In the genomic region with DNA sequence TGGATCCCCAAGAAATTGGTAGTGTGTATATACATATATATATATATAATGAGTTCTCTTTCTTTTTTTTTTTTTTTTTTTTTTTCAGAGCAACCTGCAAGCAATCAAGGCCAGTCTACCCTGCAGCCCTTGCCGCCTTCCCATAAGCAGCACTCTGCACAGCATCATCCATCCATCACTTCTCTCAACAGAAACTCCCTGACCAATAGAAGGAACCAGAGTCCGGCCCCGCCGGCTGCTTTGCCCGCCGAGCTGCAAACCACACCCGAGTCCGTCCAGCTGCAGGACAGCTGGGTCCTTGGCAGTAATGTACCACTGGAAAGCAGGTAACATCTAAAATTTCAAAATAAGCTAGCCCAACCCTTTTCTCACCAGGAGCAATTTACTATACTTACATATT, we compare ENCODE assay signal across 33 cellular contexts.
"Had no signal": no experiment of that assay in that cellular context is flagged by ENCODE, and none has a peak within 500 bp of the region (broad histone marks: within the 10 kb centered on the region; RNA-seq: fewer than 3 reads in every experiment).

No MANE protein-coding gene starts in this region.

- H3K27me3 Mint-ChIP-seq: activated B cell treated with CpG ODN at 0.5 μM for 24 hours; activated CD4-positive, alpha-beta T cell treated with anti-CD3 and anti-CD28 coated beads, Interleukin-2, amount 10 ng/mL, durations not matched to agents 24 days and 14 days had no signal

- H3K36me3 ChIP-seq: brain microvascular endothelial cell had no signal

- H2AFZ ChIP-seq: PC-9 had no signal

- H3K27ac ChIP-seq: brain microvascular endothelial cell, KMS-11, PC-9, RWPE1, SK-N-MC, VCaP had no signal

- H3K4me3 ChIP-seq: PC-9, SK-N-MC had no signal

- H3K27ac Mint-ChIP-seq: activated B cell treated with CpG ODN at 0.5 μM for 24 hours; activated CD4-positive, alpha-beta T cell treated with anti-CD3 and anti-CD28 coated beads, Interleukin-2, amount 10 ng/mL, durations not matched to agents 24 days and 14 days; activated CD8-positive, alpha-beta T cell treated with anti-CD3 and anti-CD28 coated beads for 36 hours; activated naive CD8-positive, alpha-beta T cell treated with anti-CD3 and anti-CD28 coated beads for 36 hours; activated T-cell treated with anti-CD3 and anti-CD28 coated beads, Interleukin-2, amount 50 U/mL, for 72 hours; activated T-helper 17 cell treated with anti-CD3 and anti-CD28 coated beads, Interleukin-2, amount 50 U/mL, for 72 hours; T-cell had no signal

- H3K4me1 Mint-ChIP-seq: activated B cell treated with CpG ODN at 0.5 μM for 24 hours; activated CD4-positive, alpha-beta T cell treated with anti-CD3 and anti-CD28 coated beads, Interleukin-2, amount 10 ng/mL, durations not matched to agents 24 days and 14 days; activated naive CD8-positive, alpha-beta T cell treated with anti-CD3 and anti-CD28 coated beads for 36 hours; activated T-helper 17 cell treated with anti-CD3 and anti-CD28 coated beads, Interleukin-2, amount 50 U/mL, for 72 hours; T-cell had no signal

- ATAC-seq: activated CD8-positive, alpha-beta T cell treated with anti-CD3 and anti-CD28 coated beads for 36 hours; activated T-cell treated with anti-CD3 and anti-CD28 coated beads, Interleukin-2, amount 50 U/mL, for 72 hours; activated T-helper 17 cell treated with anti-CD3 and anti-CD28 coated beads, Interleukin-2, amount 50 U/mL, for 72 hours; Right ventricle myocardium inferior; T-cell had no signal

- H3K4me3 Mint-ChIP-seq: activated B cell treated with CpG ODN at 0.5 μM for 24 hours; activated CD4-positive, alpha-beta T cell treated with anti-CD3 and anti-CD28 coated beads, Interleukin-2, amount 10 ng/mL, durations not matched to agents 24 days and 14 days; activated CD8-positive, alpha-beta T cell treated with anti-CD3 and anti-CD28 coated beads for 36 hours; activated naive CD8-positive, alpha-beta T cell treated with anti-CD3 and anti-CD28 coated beads for 36 hours; activated T-cell treated with anti-CD3 and anti-CD28 coated beads, Interleukin-2, amount 50 U/mL, for 72 hours; activated T-helper 17 cell treated with anti-CD3 and anti-CD28 coated beads, Interleukin-2, amount 50 U/mL, for 72 hours; T-cell had no signal

- H3K9me3 Mint-ChIP-seq: activated B cell treated with CpG ODN at 0.5 μM for 24 hours; activated CD4-positive, alpha-beta T cell treated with anti-CD3 and anti-CD28 coated beads, Interleukin-2, amount 10 ng/mL, durations not matched to agents 24 days and 14 days; activated CD8-positive, alpha-beta T cell treated with anti-CD3 and anti-CD28 coated beads for 36 hours; activated naive CD8-positive, alpha-beta T cell treated with anti-CD3 and anti-CD28 coated beads for 36 hours; activated T-cell treated with anti-CD3 and anti-CD28 coated beads, Interleukin-2, amount 50 U/mL, for 72 hours; activated T-helper 17 cell treated with anti-CD3 and anti-CD28 coated beads, Interleukin-2, amount 50 U/mL, for 72 hours; T-cell had no signal

- H3K4me2 ChIP-seq: KMS-11, PC-9 had no signal

- DNase-seq: activated B cell treated with CpG ODN at 0.5 μM for 24 hours; activated CD4-positive, alpha-beta T cell treated with anti-CD3 and anti-CD28 coated beads, Interleukin-2, amount 10 ng/mL, durations not matched to agents 24 days and 14 days; activated CD4-positive, alpha-beta T cell treated with anti-CD3 and anti-CD28 coated beads, Interleukin-2, amount 50 U/mL, for 4 hours; activated CD4-positive, CD25-positive, alpha-beta regulatory T cell treated with anti-CD3 and anti-CD28 coated beads, Interleukin-2, amount 50 U/mL, for 72 hours; activated CD8-positive, alpha-beta T cell treated with anti-CD3 and anti-CD28 coated beads for 36 hours; activated effector memory CD4-positive, alpha-beta T cell treated with anti-CD3 and anti-CD28 coated beads, Interleukin-2, amount 50 U/mL, for 16 hours; activated naive CD4-positive, alpha-beta T cell; activated naive CD4-positive, alpha-beta T cell treated with anti-CD3 and anti-CD28 coated beads, Interleukin-2, amount 50 U/mL, for 16 hours; activated naive CD8-positive, alpha-beta T cell treated with anti-CD3 and anti-CD28 coated beads for 36 hours; activated T-cell treated with anti-CD3 and anti-CD28 coated beads, Interleukin-2, amount 50 U/mL, for 1 hour; activated T-cell treated with anti-CD3 and anti-CD28 coated beads, Interleukin-2, amount 50 U/mL, for 72 hours; amniotic stem cell; aorta; brain microvascular endothelial cell; central memory CD4-positive, alpha-beta T cell; MM.1S; MV-4-11; NCI-H1930; NCI-H2081 treated with DMSO at 0.1 percent for 48 hours; NCI-H226; NCI-H446 treated with DMSO at 0.1 percent for 48 hours; NCI-H774; PC-9; SIG-M5; T-cell; T-helper 2 cell; T-helper 9 cell had no signal

- H3K9ac ChIP-seq: KMS-11 had no signal

- H3K36me3 Mint-ChIP-seq: activated naive CD8-positive, alpha-beta T cell treated with anti-CD3 and anti-CD28 coated beads for 36 hours; T-cell had no signal

- H3K27me3 ChIP-seq: brain microvascular endothelial cell had no signal
